ENCODE assay signal across 9 cellular contexts in genomic region chr7:135710417-135711138, GRCh38. TPM values are rescaled to one million over a fixed set of nuclear protein-coding genes. Genes with fewer than 3 reads are reported as not detected.
DNase-seq lines count a peak whose midpoint lies in the region; ATAC-seq and TF ChIP-seq lines count a peak whose summit lies in the region.
"Had no signal": no experiment of that assay in that cellular context is flagged by ENCODE, and none has a peak within 500 bp of the region (broad histone marks: within the 10 kb centered on the region; RNA-seq: fewer than 3 reads in every experiment).

No MANE protein-coding gene starts in this region.

- no peaks in the 10 kb centered on the region for H3K27me3 ChIP-seq in mammary epithelial cell (ENCODE audit: insufficient read depth, low read length)
- no peaks in the 10 kb centered on the region for H3K27me3 ChIP-seq in osteoblast (ENCODE audit: insufficient read depth, low read length)
- no peaks in the 10 kb centered on the region for H3K27me3 ChIP-seq in CD4-positive, alpha-beta memory T cell (ENCODE audit: insufficient read depth, low read length)
- H3K27me3 ChIP-seq: BLaER1 treated with 17β-estradiol and CSF1 and Interleukin-3, amounts not matched to agents 10 nM and 100 nM had no signal

- no peaks in the 10 kb centered on the region for H3K4me1 Mint-ChIP-seq in CD4-positive, alpha-beta memory T cell

- CTCF ChIA-PET in mammary epithelial cell (lab: Charles Lee; ENCODE audit: low non-redundant PET): no interaction called here
- CTCF ChIA-PET in CD4-positive, alpha-beta memory T cell (lab: Charles Lee; ENCODE audit: partially characterized antibody): interaction anchor here (0.7 to 2.9 kb wide), 5 partner anchors 10 to 430 kb away, joined by 3 to 9 read pairs (median 4); no protein-coding TSS in a partner anchor

- H3K79me2 ChIP-seq in mammary epithelial cell (ENCODE audit: insufficient read depth, low read length) (no peaks in the 10 kb centered on the region), osteoblast (ENCODE audit: insufficient read depth, low read length) (no peaks in the 10 kb centered on the region)

- 70% methylated on average over 6 of the region's 11 CpGs for WGBS in mammary epithelial cell (ENCODE audit: low coverage, missing lambda C conversion rate)

- H4K20me1 ChIP-seq in mammary epithelial cell (ENCODE audit: insufficient read depth, low read length): no peaks in the 10 kb centered on the region
- no peaks in the 10 kb centered on the region for H4K20me1 ChIP-seq in osteoblast (ENCODE audit: insufficient read depth, low read length)
- H4K20me1 ChIP-seq: BLaER1 treated with 17β-estradiol and CSF1 and Interleukin-3, amounts not matched to agents 10 nM and 100 nM had no signal

- H3K4me2 ChIP-seq in mammary epithelial cell (ENCODE audit: insufficient read depth, low read depth, low read length): no peak overlapping the region
- H3K4me2 ChIP-seq in osteoblast (ENCODE audit: insufficient read depth, low read length): no peak overlapping the region
- H3K4me2 ChIP-seq: BLaER1 treated with 17β-estradiol and CSF1 and Interleukin-3, amounts not matched to agents 10 nM and 100 nM had no signal

- H3K27ac ChIP-seq in mammary epithelial cell (ENCODE audit: insufficient read depth, low read depth, low read length): no peak overlapping the region
- no peak overlapping the region for H3K27ac ChIP-seq in osteoblast (ENCODE audit: low read depth, low read length)
- no peak overlapping the region for H3K27ac ChIP-seq in CD4-positive, alpha-beta memory T cell (ENCODE audit: low read depth, low read length)
- H3K27ac ChIP-seq: BLaER1 treated with 17β-estradiol and CSF1 and Interleukin-3, amounts not matched to agents 10 nM and 100 nM had no signal

- DNase-seq in NCI-H748 (lab: John Stamatoyannopoulos, UW; ENCODE audit: unreplicated experiment) (peak; percentile 18), NCI-H748 treated with DMSO at 0.1 percent for 48 hours (lab: John Stamatoyannopoulos, UW) (no peak), mammary epithelial cell (no peak), osteoblast (ENCODE audit: insufficient read length, low spot score, missing footprints) (no peak), NCI-H2029 (lab: John Stamatoyannopoulos, UW) (no peak)
- DNase-seq in stimulated activated naive CD4-positive, alpha-beta T cell treated with Interleukin-2 at 50 U/mL for 16 hours (lab: John Stamatoyannopoulos, UW): no peak
- no peak for DNase-seq in CD4-positive, alpha-beta memory T cell

- H3K9me3 Mint-ChIP-seq in CD4-positive, alpha-beta memory T cell: no peaks in the 10 kb centered on the region

- POLR2A ChIA-PET in CD4-positive, alpha-beta memory T cell (lab: Charles Lee; ENCODE audit: partially characterized antibody): no interaction called here

- H3K36me3 ChIP-seq in mammary epithelial cell (ENCODE audit: insufficient read depth, low read length): no peaks in the 10 kb centered on the region
- no peaks in the 10 kb centered on the region for H3K36me3 ChIP-seq in osteoblast (ENCODE audit: insufficient read depth, low read length)
- H3K36me3 ChIP-seq in CD4-positive, alpha-beta memory T cell (ENCODE audit: insufficient read depth, low read length): no peaks in the 10 kb centered on the region
- H3K36me3 ChIP-seq: BLaER1 treated with 17β-estradiol and CSF1 and Interleukin-3, amounts not matched to agents 10 nM and 100 nM had no signal

- H3K4me3 ChIP-seq in mammary epithelial cell (replicated peaks in 1 of 3; ENCODE audit: insufficient read depth in 1 of 3, low read depth in 2 of 3, low read length in 3 of 3) (no peak overlapping the region), osteoblast (ENCODE audit: insufficient read depth, low read length) (no peak overlapping the region)
- no peak overlapping the region for H3K4me3 ChIP-seq in CD4-positive, alpha-beta memory T cell (ENCODE audit: low read length in 2 of 2)
- H3K4me3 ChIP-seq: BLaER1 treated with 17β-estradiol and CSF1 and Interleukin-3, amounts not matched to agents 10 nM and 100 nM had no signal

- no peak overlapping the region for H3K9ac ChIP-seq in mammary epithelial cell (ENCODE audit: insufficient read depth, low read length)
- H3K9ac ChIP-seq: BLaER1 treated with 17β-estradiol and CSF1 and Interleukin-3, amounts not matched to agents 10 nM and 100 nM had no signal

- H3K27me3 Mint-ChIP-seq in CD4-positive, alpha-beta memory T cell: no peaks in the 10 kb centered on the region

- peak; percentile 33 to 62 for TF ChIP-seq CTCF in mammary epithelial cell (conservative IDR thresholded peaks at IDR 0.05 in 1 of 2, IDR thresholded peaks at IDR 0.05 in 1 of 2; ENCODE audit: extremely low read depth in 1 of 2, insufficient read depth in 1 of 2, low read depth in 1 of 2, low read length in 2 of 2)
- peak; percentile 37 for TF ChIP-seq CTCF in osteoblast (IDR thresholded peaks at IDR 0.05; ENCODE audit: extremely low read depth, low read depth, low read length)

- BruUV-seq in mammary epithelial cell (replicated peaks; lab: Mats Ljungman, UMichigan): no TSS peak

- intact Hi-C loops in mammary epithelial cell (cut with micrococcal nuclease): no loop called here
- intact Hi-C loops in CD4-positive, alpha-beta memory T cell (cut with micrococcal nuclease): no loop called here

- H3K36me3 Mint-ChIP-seq in CD4-positive, alpha-beta memory T cell: peaks cover 0 to 3% of the 10 kb centered on the region in 2 donors

- H2AFZ ChIP-seq in mammary epithelial cell (ENCODE audit: low read depth, low read length) (no peak overlapping the region), osteoblast (ENCODE audit: low read length) (no peak overlapping the region)

- H3K4me1 ChIP-seq in mammary epithelial cell (ENCODE audit: insufficient read depth, low read length) (peaks cover 26% of the 10 kb centered on the region), osteoblast (ENCODE audit: insufficient read depth, low read length) (peaks cover 14% of the 10 kb centered on the region)
- H3K4me1 ChIP-seq in CD4-positive, alpha-beta memory T cell (ENCODE audit: insufficient read depth, low read length): no peaks in the 10 kb centered on the region

- no peak overlapping the region for H3K27ac Mint-ChIP-seq in CD4-positive, alpha-beta memory T cell

- H3K9me3 ChIP-seq in mammary epithelial cell (replicated peaks; ENCODE audit: insufficient read depth, low read length) (no peaks in the 10 kb centered on the region), osteoblast (ENCODE audit: low read depth, low read length) (no peaks in the 10 kb centered on the region)
- no peaks in the 10 kb centered on the region for H3K9me3 ChIP-seq in CD4-positive, alpha-beta memory T cell (ENCODE audit: control insufficient read depth in 1 of 2, low read length in 2 of 2)

- no peak overlapping the region for H3K4me3 Mint-ChIP-seq in CD4-positive, alpha-beta memory T cell

- peak; percentile 42 for ATAC-seq in HG03432 (IDR thresholded peaks at IDR 0.05; ENCODE audit: unreplicated experiment)

- in situ Hi-C loops in mammary epithelial cell (cut with MboI; ENCODE audit: low sequenced_read_pairs in 2 of 2): no loop called here

- dilution Hi-C loops in mammary epithelial cell (cut with HindIII; ENCODE audit: low sequenced_read_pairs): no loop called here

RNA-seq across cellular contexts. Expression of gene SLC13A4, which starts 17.4 kb away (rescaled TPM):
- total RNA-seq in mammary epithelial cell (not detected), osteoblast (0.36 and 0.88 TPM in 2 replicates)
- 0.06 TPM for polyA plus RNA-seq in mammary epithelial cell
- polyA minus RNA-seq in mammary epithelial cell: not detected
- total RNA-seq in CD4-positive, alpha-beta memory T cell: not detected
- under 1 TPM in 1 of 2 donors, not detected in 1; 0.52 TPM for polyA plus RNA-seq in CD4-positive, alpha-beta memory T cell

RNA-seq across cellular contexts. Expression of gene FAM180A, which starts 38.0 kb away (rescaled TPM):
- total RNA-seq in mammary epithelial cell: not detected
- not detected for polyA plus RNA-seq in mammary epithelial cell
- polyA minus RNA-seq in mammary epithelial cell: not detected
- 23.5 and 28.9 TPM in 2 replicates for total RNA-seq in osteoblast
- total RNA-seq in CD4-positive, alpha-beta memory T cell: not detected
- not detected for polyA plus RNA-seq in CD4-positive, alpha-beta memory T cell

RNA-seq across cellular contexts. Expression of gene STMP1, which starts 48.3 kb away (rescaled TPM):
- total RNA-seq in mammary epithelial cell (10 to 100 TPM; 19.5 to 39.3 TPM), osteoblast (18.8 and 21.5 TPM in 2 replicates)
- polyA plus RNA-seq in mammary epithelial cell: 16.7 TPM
- 33.8 TPM for polyA minus RNA-seq in mammary epithelial cell
- total RNA-seq in CD4-positive, alpha-beta memory T cell: 10 to 100 TPM; 29.5 to 29.7 TPM
- polyA plus RNA-seq in CD4-positive, alpha-beta memory T cell: 10 to 100 TPM; 44.3 to 59.2 TPM

Comparison
In these comparisons a context has a peak if more than half of its experiments do, and no peak if none do; other contexts are left out.
1. RNA of gene FAM180A, which starts 38.0 kb away (total RNA-seq): 23.5 to 28.9 TPM in osteoblast; not detected in mammary epithelial cell and not detected in CD4-positive, alpha-beta memory T cell; every median in the first group is over 10 times any median in the second.